Comparison of ENCODE assay signal across 1 cellular context in the genomic region with DNA sequence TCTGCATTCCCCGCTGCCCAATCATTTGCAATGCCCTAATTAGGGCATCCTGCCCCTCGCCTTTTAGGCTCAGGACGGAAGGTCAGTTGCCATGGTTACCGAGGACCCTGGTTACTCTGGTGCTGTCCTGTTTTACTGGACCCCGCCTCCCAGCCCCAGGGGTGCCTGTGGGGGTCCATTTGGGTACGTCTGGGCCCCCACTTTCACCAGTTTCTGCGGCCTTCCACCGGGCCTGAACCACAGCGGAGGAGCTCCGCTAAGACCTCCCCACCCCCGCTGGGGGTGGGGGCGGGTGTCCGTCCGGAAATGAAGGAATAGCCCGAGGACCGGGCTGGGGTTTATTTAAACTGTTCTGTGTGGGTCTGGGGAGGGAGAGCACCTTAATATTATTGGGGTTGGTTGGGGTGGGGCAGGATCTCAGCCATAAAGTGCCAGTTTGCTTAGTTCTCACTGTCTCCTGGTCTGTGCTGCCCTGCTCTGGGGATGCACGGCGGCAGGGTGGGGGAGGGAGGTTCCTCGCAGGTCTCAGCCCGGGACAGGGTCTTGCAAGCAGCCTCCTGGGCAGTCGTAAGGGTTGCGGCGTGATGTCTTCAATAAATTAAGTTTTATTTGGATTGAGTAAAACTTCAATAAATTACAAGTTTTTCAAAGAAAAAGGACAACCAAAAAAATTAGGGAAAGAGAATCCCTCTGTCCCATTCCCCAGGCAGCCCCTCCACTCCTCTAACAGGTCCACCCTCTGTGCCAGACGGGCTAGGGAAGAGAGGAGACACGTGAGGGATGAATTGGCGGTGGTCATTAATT.
TF ChIP-seq lines count a peak whose summit lies in the region.

No MANE protein-coding gene starts in this region.

TF ChIP-seq in K562, 482 proteins besides CTCF, POLR2A, EP300 and RAD21 (continued from another document):
- TF ChIP-seq, protein P1, sequence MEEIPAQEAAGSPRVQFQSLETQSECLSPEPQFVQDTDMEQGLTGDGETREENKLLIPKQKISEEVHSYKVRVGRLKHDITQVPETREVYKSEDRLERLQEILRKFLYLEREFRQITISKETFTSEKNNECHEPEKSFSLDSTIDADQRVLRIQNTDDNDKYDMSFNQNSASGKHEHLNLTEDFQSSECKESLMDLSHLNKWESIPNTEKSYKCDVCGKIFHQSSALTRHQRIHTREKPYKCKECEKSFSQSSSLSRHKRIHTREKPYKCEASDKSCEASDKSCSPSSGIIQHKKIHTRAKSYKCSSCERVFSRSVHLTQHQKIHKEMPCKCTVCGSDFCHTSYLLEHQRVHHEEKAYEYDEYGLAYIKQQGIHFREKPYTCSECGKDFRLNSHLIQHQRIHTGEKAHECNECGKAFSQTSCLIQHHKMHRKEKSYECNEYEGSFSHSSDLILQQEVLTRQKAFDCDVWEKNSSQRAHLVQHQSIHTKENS (CRISPR knock-in tag; IDR thresholded peaks at IDR 0.05), result no peak
- TF ChIP-seq, protein P2, sequence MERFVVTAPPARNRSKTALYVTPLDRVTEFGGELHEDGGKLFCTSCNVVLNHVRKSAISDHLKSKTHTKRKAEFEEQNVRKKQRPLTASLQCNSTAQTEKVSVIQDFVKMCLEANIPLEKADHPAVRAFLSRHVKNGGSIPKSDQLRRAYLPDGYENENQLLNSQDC (CRISPR knock-in tag; IDR thresholded peaks at IDR 0.05), result no peak
- no peak for TF ChIP-seq ARHGAP35 (IDR thresholded peaks at IDR 0.05; ENCODE audit: partially characterized antibody)
- no peak for TF ChIP-seq EHMT2 (IDR thresholded peaks at IDR 0.05)
- TF ChIP-seq, protein P3, sequence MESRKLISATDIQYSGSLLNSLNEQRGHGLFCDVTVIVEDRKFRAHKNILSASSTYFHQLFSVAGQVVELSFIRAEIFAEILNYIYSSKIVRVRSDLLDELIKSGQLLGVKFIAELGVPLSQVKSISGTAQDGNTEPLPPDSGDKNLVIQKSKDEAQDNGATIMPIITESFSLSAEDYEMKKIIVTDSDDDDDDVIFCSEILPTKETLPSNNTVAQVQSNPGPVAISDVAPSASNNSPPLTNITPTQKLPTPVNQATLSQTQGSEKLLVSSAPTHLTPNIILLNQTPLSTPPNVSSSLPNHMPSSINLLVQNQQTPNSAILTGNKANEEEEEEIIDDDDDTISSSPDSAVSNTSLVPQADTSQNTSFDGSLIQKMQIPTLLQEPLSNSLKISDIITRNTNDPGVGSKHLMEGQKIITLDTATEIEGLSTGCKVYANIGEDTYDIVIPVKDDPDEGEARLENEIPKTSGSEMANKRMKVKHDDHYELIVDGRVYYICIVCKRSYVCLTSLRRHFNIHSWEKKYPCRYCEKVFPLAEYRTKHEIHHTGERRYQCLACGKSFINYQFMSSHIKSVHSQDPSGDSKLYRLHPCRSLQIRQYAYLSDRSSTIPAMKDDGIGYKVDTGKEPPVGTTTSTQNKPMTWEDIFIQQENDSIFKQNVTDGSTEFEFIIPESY (CRISPR knock-in tag; IDR thresholded peaks at IDR 0.05), result peak; percentile 87
- TF ChIP-seq, protein P4, sequence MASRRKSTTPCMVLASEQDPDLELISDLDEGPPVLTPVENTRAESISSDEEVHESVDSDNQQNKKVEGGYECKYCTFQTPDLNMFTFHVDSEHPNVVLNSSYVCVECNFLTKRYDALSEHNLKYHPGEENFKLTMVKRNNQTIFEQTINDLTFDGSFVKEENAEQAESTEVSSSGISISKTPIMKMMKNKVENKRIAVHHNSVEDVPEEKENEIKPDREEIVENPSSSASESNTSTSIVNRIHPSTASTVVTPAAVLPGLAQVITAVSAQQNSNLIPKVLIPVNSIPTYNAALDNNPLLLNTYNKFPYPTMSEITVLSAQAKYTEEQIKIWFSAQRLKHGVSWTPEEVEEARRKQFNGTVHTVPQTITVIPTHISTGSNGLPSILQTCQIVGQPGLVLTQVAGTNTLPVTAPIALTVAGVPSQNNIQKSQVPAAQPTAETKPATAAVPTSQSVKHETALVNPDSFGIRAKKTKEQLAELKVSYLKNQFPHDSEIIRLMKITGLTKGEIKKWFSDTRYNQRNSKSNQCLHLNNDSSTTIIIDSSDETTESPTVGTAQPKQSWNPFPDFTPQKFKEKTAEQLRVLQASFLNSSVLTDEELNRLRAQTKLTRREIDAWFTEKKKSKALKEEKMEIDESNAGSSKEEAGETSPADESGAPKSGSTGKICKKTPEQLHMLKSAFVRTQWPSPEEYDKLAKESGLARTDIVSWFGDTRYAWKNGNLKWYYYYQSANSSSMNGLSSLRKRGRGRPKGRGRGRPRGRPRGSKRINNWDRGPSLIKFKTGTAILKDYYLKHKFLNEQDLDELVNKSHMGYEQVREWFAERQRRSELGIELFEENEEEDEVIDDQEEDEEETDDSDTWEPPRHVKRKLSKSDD (conservative IDR thresholded peaks at IDR 0.05; ENCODE audit: low read length), result no peak
- no peak for TF ChIP-seq XRCC4 (IDR thresholded peaks at IDR 0.05; ENCODE audit: extremely low read depth, insufficient read depth, insufficient read length)
- TF ChIP-seq, protein P5, sequence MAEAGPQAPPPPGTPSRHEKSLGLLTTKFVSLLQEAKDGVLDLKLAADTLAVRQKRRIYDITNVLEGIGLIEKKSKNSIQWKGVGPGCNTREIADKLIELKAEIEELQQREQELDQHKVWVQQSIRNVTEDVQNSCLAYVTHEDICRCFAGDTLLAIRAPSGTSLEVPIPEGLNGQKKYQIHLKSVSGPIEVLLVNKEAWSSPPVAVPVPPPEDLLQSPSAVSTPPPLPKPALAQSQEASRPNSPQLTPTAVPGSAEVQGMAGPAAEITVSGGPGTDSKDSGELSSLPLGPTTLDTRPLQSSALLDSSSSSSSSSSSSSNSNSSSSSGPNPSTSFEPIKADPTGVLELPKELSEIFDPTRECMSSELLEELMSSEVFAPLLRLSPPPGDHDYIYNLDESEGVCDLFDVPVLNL (CRISPR knock-in tag; IDR thresholded peaks at IDR 0.05; ENCODE audit: low read depth), result 0 out of 2 replicates have a peak, but pooled peaks have one; percentile 26
- no peak for TF ChIP-seq MCM3 (IDR thresholded peaks at IDR 0.05)
- TF ChIP-seq, protein P6, sequence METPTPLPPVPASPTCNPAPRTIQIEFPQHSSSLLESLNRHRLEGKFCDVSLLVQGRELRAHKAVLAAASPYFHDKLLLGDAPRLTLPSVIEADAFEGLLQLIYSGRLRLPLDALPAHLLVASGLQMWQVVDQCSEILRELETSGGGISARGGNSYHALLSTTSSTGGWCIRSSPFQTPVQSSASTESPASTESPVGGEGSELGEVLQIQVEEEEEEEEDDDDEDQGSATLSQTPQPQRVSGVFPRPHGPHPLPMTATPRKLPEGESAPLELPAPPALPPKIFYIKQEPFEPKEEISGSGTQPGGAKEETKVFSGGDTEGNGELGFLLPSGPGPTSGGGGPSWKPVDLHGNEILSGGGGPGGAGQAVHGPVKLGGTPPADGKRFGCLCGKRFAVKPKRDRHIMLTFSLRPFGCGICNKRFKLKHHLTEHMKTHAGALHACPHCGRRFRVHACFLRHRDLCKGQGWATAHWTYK (CRISPR knock-in tag; IDR thresholded peaks at IDR 0.05), result no peak
- no peak for TF ChIP-seq DPF2 (IDR thresholded peaks at IDR 0.05)
- TF ChIP-seq ZNF695 (CRISPR knock-in tag; IDR thresholded peaks at IDR 0.05), result no peak
- TF ChIP-seq RFX7 (CRISPR knock-in tag; IDR thresholded peaks at IDR 0.05), result no peak
- TF ChIP-seq, protein P7, sequence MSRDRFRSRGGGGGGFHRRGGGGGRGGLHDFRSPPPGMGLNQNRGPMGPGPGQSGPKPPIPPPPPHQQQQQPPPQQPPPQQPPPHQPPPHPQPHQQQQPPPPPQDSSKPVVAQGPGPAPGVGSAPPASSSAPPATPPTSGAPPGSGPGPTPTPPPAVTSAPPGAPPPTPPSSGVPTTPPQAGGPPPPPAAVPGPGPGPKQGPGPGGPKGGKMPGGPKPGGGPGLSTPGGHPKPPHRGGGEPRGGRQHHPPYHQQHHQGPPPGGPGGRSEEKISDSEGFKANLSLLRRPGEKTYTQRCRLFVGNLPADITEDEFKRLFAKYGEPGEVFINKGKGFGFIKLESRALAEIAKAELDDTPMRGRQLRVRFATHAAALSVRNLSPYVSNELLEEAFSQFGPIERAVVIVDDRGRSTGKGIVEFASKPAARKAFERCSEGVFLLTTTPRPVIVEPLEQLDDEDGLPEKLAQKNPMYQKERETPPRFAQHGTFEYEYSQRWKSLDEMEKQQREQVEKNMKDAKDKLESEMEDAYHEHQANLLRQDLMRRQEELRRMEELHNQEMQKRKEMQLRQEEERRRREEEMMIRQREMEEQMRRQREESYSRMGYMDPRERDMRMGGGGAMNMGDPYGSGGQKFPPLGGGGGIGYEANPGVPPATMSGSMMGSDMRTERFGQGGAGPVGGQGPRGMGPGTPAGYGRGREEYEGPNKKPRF (IDR thresholded peaks at IDR 0.05; ENCODE audit: low read depth, low read length), result no peak
- no peak for TF ChIP-seq HMGN3 (IDR thresholded peaks at IDR 0.05; ENCODE audit: borderline replicate concordance, extremely low read depth, insufficient read length, low read depth, low read length)
- TF ChIP-seq SUPT5H (IDR thresholded peaks at IDR 0.05), result no peak
- TF ChIP-seq, protein P8, sequence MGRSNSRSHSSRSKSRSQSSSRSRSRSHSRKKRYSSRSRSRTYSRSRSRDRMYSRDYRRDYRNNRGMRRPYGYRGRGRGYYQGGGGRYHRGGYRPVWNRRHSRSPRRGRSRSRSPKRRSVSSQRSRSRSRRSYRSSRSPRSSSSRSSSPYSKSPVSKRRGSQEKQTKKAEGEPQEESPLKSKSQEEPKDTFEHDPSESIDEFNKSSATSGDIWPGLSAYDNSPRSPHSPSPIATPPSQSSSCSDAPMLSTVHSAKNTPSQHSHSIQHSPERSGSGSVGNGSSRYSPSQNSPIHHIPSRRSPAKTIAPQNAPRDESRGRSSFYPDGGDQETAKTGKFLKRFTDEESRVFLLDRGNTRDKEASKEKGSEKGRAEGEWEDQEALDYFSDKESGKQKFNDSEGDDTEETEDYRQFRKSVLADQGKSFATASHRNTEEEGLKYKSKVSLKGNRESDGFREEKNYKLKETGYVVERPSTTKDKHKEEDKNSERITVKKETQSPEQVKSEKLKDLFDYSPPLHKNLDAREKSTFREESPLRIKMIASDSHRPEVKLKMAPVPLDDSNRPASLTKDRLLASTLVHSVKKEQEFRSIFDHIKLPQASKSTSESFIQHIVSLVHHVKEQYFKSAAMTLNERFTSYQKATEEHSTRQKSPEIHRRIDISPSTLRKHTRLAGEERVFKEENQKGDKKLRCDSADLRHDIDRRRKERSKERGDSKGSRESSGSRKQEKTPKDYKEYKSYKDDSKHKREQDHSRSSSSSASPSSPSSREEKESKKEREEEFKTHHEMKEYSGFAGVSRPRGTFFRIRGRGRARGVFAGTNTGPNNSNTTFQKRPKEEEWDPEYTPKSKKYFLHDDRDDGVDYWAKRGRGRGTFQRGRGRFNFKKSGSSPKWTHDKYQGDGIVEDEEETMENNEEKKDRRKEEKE (IDR thresholded peaks at IDR 0.05; ENCODE audit: borderline replicate concordance in 1 of 2, control insufficient read depth in 1 of 2, low read depth in 2 of 2, low read length in 1 of 2), result no peak
- TF ChIP-seq TBP (optimal IDR thresholded peaks at IDR 0.05; ENCODE audit: low read depth, low read length), result no peak
- no peak for TF ChIP-seq ZSCAN32 (CRISPR knock-in tag; IDR thresholded peaks at IDR 0.05)
- TF ChIP-seq ZNF263 (CRISPR knock-in tag; IDR thresholded peaks at IDR 0.05; ENCODE audit: borderline replicate concordance), result no peak
- 0 out of 2 replicates have a peak, but pooled peaks have one; percentile 39 for TF ChIP-seq LCOR (CRISPR knock-in tag; IDR thresholded peaks at IDR 0.05)
- TF ChIP-seq, protein P9, sequence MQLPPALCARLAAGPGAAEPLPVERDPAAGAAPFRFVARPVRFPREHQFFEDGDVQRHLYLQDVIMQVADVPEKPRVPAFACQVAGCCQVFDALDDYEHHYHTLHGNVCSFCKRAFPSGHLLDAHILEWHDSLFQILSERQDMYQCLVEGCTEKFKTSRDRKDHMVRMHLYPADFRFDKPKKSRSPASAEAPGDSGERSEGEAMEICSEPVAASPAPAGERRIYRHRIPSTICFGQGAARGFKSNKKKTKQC (CRISPR knock-in tag; IDR thresholded peaks at IDR 0.05), result no peak
- TF ChIP-seq, protein P10, sequence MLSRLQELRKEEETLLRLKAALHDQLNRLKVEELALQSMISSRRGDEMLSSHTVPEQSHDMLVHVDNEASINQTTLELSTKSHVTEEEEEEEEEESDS (CRISPR knock-in tag; IDR thresholded peaks at IDR 0.05), result no peak
